Comparison of ENCODE assay signal across 9 cellular contexts in the genomic region with DNA sequence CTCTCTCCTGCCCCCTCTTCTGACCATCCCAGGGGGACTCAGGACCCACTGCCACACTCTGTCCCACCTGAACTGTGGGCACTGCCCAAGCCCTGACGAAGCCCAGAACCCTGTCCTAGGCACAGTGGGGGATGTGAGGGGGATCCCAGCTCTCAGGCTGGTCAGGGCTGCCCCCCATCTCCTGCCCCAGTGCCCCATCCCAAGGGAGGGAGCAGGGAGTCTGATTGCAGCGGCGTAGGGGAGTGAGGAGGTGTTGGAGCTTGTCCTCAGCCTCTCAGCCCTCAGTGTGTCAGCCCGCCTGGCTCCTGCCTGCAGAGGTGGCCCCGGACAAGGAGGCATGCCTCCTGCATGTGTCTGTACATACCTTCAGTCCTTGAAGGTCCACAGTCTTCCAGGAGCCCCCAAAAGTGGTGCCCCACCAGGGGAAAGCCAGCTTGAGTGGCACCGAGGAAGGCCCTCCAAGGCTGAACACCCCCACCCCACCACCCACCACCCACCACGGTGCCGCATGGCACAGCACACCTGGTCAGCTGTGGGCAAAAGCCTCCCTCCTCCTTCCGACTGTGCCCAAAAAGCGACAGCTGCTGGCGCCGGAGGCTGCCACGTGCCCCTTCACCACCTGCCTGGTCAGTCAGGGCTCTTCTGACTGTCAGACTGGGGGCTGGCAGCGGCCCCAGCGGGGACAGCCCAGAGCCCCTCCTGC. TPM values are rescaled to one million over a fixed set of nuclear protein-coding genes. Genes with fewer than 3 reads are reported as not detected.
DNase-seq lines count a peak whose midpoint lies in the region; ATAC-seq and TF ChIP-seq lines count a peak whose summit lies in the region.
"Had no signal": no experiment of that assay in that cellular context is flagged by ENCODE, and none has a peak within 500 bp of the region (broad histone marks: within the 10 kb centered on the region; RNA-seq: fewer than 3 reads in every experiment).

No MANE protein-coding gene starts in this region.

- DNase-seq in GM23338 (ENCODE audit: low spot score) (no peak), NCI-H510A (lab: John Stamatoyannopoulos, UW) (peak; percentile 38), immature natural killer cell (no peak), skeletal muscle cell (ENCODE audit: low read depth) (peak; percentile 12), kidney tubule cell (ENCODE audit: low spot score) (no peak), NCI-H82 (lab: John Stamatoyannopoulos, UW) (no peak)
- DNase-seq in stimulated activated CD4-positive, alpha-beta T cell treated with anti-CD3 and anti-CD28 coated beads, Interleukin-15, amount 100 ng/mL, for 24 hours = no peak
- DNase-seq: Kasumi-1, SIG-M5 had no signal

- H3K4me3 ChIP-seq in GM23338 (peak overlapping the region; percentile 45; the same call in 1 of the 2 replicates), skeletal muscle cell (ENCODE audit: low read depth, low read length) (peak overlapping the region; percentile 45)

- H3F3A ChIP-seq in GM23338 (replicated peaks; ENCODE audit: low read depth) = no peaks in the 10 kb centered on the region

- no peaks in the 10 kb centered on the region for H4K20me1 ChIP-seq in GM23338 (replicated peaks; ENCODE audit: insufficient read depth)

- H3K36me3 Mint-ChIP-seq in GM23338 (ENCODE audit: low read depth) (no peaks in the 10 kb centered on the region; the same call in 2 of the 3 replicates), immature natural killer cell (no peaks in the 10 kb centered on the region)

- H3K4me3 Mint-ChIP-seq in GM23338 (peak overlapping the region; percentile 58; the same call in 2 of the 3 replicates), immature natural killer cell (peak overlapping the region in 4 of 5 donors; percentile 47 to 68 (median 63))

- H3K27ac Mint-ChIP-seq in GM23338 = no peak overlapping the region
- no peak overlapping the region for H3K27ac Mint-ChIP-seq in immature natural killer cell

- TF ChIP-seq CTCF in GM23338 (conservative IDR thresholded peaks at IDR 0.05; ENCODE audit: low read depth in 2 of 2) = no peak

- H3K4me1 Mint-ChIP-seq in GM23338 (peaks cover 31% of the 10 kb centered on the region), immature natural killer cell (peaks cover 8 to 16% of the 10 kb centered on the region in 2 donors)

- peak overlapping the region; percentile 73 for H3K4me2 ChIP-seq in GM23338

- H3K9me3 Mint-ChIP-seq in GM23338 (no peaks in the 10 kb centered on the region; the same call in 2 of the 3 replicates), immature natural killer cell (no peaks in the 10 kb centered on the region)

- H3K27me3 ChIP-seq in GM23338 (ENCODE audit: insufficient read depth) = no peaks in the 10 kb centered on the region

- no peak overlapping the region for H2AFZ ChIP-seq in GM23338

- H3K36me3 ChIP-seq in GM23338 (ENCODE audit: insufficient read depth) = no peaks in the 10 kb centered on the region

- H3K9me2 ChIP-seq in GM23338 (ENCODE audit: insufficient read depth) = no peaks in the 10 kb centered on the region

- peaks cover 19% of the 10 kb centered on the region for H3K4me1 ChIP-seq in GM23338 (ENCODE audit: insufficient read depth)

- no peaks in the 10 kb centered on the region for H3K79me2 ChIP-seq in GM23338 (replicated peaks; ENCODE audit: insufficient read depth)

- H3K27me3 Mint-ChIP-seq in GM23338 (ENCODE audit: insufficient read depth, low read depth, poor library complexity) (no peaks in the 10 kb centered on the region), immature natural killer cell (ENCODE audit: low read depth in 3 of 3) (peaks cover 0 to 2% (median 0%) of the 10 kb centered on the region in 3 donors)

- ATAC-seq in GM23338 = no peak

- no peak overlapping the region for H3K27ac ChIP-seq in GM23338 (ENCODE audit: low read depth)

TF ChIP-seq in GM23338, 12 proteins besides CTCF, POLR2A, EP300 and RAD21 (continues in another document):
- TF ChIP-seq, protein P1, sequence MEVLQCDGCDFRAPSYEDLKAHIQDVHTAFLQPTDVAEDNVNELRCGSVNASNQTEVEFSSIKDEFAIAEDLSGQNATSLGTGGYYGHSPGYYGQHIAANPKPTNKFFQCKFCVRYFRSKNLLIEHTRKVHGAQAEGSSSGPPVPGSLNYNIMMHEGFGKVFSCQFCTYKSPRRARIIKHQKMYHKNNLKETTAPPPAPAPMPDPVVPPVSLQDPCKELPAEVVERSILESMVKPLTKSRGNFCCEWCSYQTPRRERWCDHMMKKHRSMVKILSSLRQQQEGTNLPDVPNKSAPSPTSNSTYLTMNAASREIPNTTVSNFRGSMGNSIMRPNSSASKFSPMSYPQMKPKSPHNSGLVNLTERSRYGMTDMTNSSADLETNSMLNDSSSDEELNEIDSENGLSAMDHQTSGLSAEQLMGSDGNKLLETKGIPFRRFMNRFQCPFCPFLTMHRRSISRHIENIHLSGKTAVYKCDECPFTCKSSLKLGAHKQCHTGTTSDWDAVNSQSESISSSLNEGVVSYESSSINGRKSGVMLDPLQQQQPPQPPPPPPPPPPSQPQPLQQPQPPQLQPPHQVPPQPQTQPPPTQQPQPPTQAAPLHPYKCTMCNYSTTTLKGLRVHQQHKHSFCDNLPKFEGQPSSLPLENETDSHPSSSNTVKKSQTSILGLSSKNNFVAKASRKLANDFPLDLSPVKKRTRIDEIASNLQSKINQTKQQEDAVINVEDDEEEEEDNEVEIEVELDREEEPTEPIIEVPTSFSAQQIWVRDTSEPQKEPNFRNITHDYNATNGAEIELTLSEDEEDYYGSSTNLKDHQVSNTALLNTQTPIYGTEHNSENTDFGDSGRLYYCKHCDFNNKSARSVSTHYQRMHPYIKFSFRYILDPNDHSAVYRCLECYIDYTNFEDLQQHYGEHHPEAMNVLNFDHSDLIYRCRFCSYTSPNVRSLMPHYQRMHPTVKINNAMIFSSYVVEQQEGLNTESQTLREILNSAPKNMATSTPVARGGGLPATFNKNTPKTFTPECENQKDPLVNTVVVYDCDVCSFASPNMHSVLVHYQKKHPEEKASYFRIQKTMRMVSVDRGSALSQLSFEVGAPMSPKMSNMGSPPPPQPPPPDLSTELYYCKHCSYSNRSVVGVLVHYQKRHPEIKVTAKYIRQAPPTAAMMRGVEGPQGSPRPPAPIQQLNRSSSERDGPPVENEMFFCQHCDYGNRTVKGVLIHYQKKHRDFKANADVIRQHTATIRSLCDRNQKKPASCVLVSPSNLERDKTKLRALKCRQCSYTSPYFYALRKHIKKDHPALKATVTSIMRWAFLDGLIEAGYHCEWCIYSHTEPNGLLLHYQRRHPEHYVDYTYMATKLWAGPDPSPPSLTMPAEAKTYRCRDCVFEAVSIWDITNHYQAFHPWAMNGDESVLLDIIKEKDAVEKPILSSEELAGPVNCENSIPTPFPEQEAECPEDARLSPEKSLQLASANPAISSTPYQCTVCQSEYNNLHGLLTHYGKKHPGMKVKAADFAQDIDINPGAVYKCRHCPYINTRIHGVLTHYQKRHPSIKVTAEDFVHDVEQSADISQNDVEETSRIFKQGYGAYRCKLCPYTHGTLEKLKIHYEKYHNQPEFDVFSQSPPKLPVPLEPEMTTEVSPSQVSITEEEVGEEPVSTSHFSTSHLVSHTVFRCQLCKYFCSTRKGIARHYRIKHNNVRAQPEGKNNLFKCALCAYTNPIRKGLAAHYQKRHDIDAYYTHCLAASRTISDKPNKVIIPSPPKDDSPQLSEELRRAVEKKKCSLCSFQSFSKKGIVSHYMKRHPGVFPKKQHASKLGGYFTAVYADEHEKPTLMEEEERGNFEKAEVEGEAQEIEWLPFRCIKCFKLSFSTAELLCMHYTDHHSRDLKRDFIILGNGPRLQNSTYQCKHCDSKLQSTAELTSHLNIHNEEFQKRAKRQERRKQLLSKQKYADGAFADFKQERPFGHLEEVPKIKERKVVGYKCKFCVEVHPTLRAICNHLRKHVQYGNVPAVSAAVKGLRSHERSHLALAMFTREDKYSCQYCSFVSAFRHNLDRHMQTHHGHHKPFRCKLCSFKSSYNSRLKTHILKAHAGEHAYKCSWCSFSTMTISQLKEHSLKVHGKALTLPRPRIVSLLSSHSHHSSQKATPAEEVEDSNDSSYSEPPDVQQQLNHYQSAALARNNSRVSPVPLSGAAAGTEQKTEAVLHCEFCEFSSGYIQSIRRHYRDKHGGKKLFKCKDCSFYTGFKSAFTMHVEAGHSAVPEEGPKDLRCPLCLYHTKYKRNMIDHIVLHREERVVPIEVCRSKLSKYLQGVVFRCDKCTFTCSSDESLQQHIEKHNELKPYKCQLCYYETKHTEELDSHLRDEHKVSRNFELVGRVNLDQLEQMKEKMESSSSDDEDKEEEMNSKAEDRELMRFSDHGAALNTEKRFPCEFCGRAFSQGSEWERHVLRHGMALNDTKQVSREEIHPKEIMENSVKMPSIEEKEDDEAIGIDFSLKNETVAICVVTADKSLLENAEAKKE (CRISPR knock-in tag; IDR thresholded peaks at IDR 0.05) = no peak
- no peak for TF ChIP-seq CREB1 (CRISPR knock-in tag; IDR thresholded peaks at IDR 0.05; ENCODE audit: low read depth)
- no peak for TF ChIP-seq NANOG (IDR thresholded peaks at IDR 0.05; ENCODE audit: borderline replicate concordance)
- TF ChIP-seq REST (IDR thresholded peaks at IDR 0.05; ENCODE audit: unreplicated experiment) = no peak
- no peak for TF ChIP-seq ZNF331 (CRISPR knock-in tag; IDR thresholded peaks at IDR 0.05; ENCODE audit: low read depth)

RNA-seq across cellular contexts. Expression of gene SARDH, which starts 0.9 kb away (rescaled TPM):
- 9.8 and 10.4 TPM in 2 replicates for total RNA-seq in GM23338 (2014; rRNA removed; shearing (Covaris generic))
- polyA plus RNA-seq in GM23338 (2016; fragmentation: Nextera tagmentation; extraction: Ambion mirVana) (2.6 and 2.8 TPM in 2 replicates), immature natural killer cell (1 to 10 TPM in 2 of 3 donors, under 1 TPM in 1; 0.08 to 6.8 (median 1.2) TPM)

Comparison
In these comparisons a context has a peak if more than half of its experiments do, and no peak if none do; other contexts are left out.
1. DNase-seq: peak in NCI-H510A (single experiment) and skeletal muscle cell (single experiment); none in GM23338 (single experiment), immature natural killer cell (0 of 3), kidney tubule cell (single experiment), NCI-H82 (single experiment) and stimulated activated CD4-positive, alpha-beta T cell treated with anti-CD3 and anti-CD28 coated beads, Interleukin-15, amount 100 ng/mL, for 24 hours (single experiment).